Comparison of ENCODE assay signal across 8 cellular contexts in genomic region chr22:26610072-26610958, GRCh38.
A peak's percentile ranks its signal among the peaks of the same experiment; 100 is the strongest.
DNase-seq lines count a peak whose midpoint lies in the region; ATAC-seq and TF ChIP-seq lines count a peak whose summit lies in the region.

No MANE protein-coding gene starts in this region.

- peaks cover 14% of the 10 kb centered on the region for H3K27me3 Mint-ChIP-seq in T-helper 2 cell treated with Interferon-gamma antibody and Interleukin-4, amounts not matched to agents 5 μg/mL and 100 μg/mL, for 36 hours (ENCODE audit: low read depth)

- peak; percentile 24 for TF ChIP-seq POLR2A in GM19099 (IDR thresholded peaks at IDR 0.05; ENCODE audit: extremely low read depth, insufficient read length, low read depth)

- H3K4me3 ChIP-seq in BLaER1 = peak overlapping the region; percentile 39; the same call in 1 of the 2 replicates

- no peaks in the 10 kb centered on the region for H3K36me3 Mint-ChIP-seq in T-helper 2 cell treated with Interferon-gamma antibody and Interleukin-4, amounts not matched to agents 5 μg/mL and 100 μg/mL, for 36 hours (ENCODE audit: low read depth)

- H3K9me3 ChIP-seq in BLaER1 = no peaks in the 10 kb centered on the region

- H3K9ac ChIP-seq in BLaER1 = peak overlapping the region; percentile 79

- H3K4me2 ChIP-seq in BLaER1 = peak overlapping the region; percentile 80

- peak; percentile 46 for DNase-seq in T-helper 2 cell treated with Interferon-gamma antibody and Interleukin-4, amounts not matched to agents 5 μg/mL and 100 μg/mL, for 36 hours (ENCODE audit: low spot score)
- DNase-seq in fibroblast of gingiva (ENCODE audit: low read depth) = peak; percentile 82
- peak; percentile 37 to 42 for DNase-seq in stimulated activated CD8-positive, alpha-beta memory T cell treated with anti-CD3 and anti-CD28 coated beads, Interleukin-2, amount 100 ng/mL, for 48 hours (ENCODE audit: low read depth in 2 of 2)
- DNase-seq in NCI-H2171 treated with DMSO at 0.1 percent for 48 hours (lab: John Stamatoyannopoulos, UW) = no peak
- DNase-seq in D341Med (ENCODE audit: low spot score) = no peak

- no peaks in the 10 kb centered on the region for H3K9me3 Mint-ChIP-seq in T-helper 2 cell treated with Interferon-gamma antibody and Interleukin-4, amounts not matched to agents 5 μg/mL and 100 μg/mL, for 36 hours

- peaks cover 85% of the 10 kb centered on the region for H3K4me1 ChIP-seq in BLaER1

- no peaks in the 10 kb centered on the region for H3K36me3 ChIP-seq in BLaER1

- H3K27me3 ChIP-seq in BLaER1 = no peaks in the 10 kb centered on the region

- H3K4me3 Mint-ChIP-seq in T-helper 2 cell treated with Interferon-gamma antibody and Interleukin-4, amounts not matched to agents 5 μg/mL and 100 μg/mL, for 36 hours = peak overlapping the region; percentile 55

- H3K4me1 Mint-ChIP-seq in T-helper 2 cell treated with Interferon-gamma antibody and Interleukin-4, amounts not matched to agents 5 μg/mL and 100 μg/mL, for 36 hours (ENCODE audit: low read depth) = peaks cover 16% of the 10 kb centered on the region

- peak overlapping the region; percentile 94 for H3K27ac ChIP-seq in BLaER1

- H4K20me1 ChIP-seq in BLaER1 = no peaks in the 10 kb centered on the region

- ATAC-seq in HG03103 (IDR thresholded peaks at IDR 0.05; ENCODE audit: low read depth, unreplicated experiment) = peak; percentile 65

- H3K27ac Mint-ChIP-seq in T-helper 2 cell treated with Interferon-gamma antibody and Interleukin-4, amounts not matched to agents 5 μg/mL and 100 μg/mL, for 36 hours = peak overlapping the region; percentile 85

Comparison
In these comparisons a context has a peak if more than half of its experiments do, and no peak if none do; other contexts are left out.
1. DNase-seq: peak in T-helper 2 cell treated with Interferon-gamma antibody and Interleukin-4, amounts not matched to agents 5 μg/mL and 100 μg/mL, for 36 hours (single experiment), fibroblast of gingiva (single experiment) and stimulated activated CD8-positive, alpha-beta memory T cell treated with anti-CD3 and anti-CD28 coated beads, Interleukin-2, amount 100 ng/mL, for 48 hours (2 of 2); none in NCI-H2171 treated with DMSO at 0.1 percent for 48 hours (single experiment) and D341Med (single experiment).